1 cellular context compared by ENCODE assay signal in the genomic region with DNA sequence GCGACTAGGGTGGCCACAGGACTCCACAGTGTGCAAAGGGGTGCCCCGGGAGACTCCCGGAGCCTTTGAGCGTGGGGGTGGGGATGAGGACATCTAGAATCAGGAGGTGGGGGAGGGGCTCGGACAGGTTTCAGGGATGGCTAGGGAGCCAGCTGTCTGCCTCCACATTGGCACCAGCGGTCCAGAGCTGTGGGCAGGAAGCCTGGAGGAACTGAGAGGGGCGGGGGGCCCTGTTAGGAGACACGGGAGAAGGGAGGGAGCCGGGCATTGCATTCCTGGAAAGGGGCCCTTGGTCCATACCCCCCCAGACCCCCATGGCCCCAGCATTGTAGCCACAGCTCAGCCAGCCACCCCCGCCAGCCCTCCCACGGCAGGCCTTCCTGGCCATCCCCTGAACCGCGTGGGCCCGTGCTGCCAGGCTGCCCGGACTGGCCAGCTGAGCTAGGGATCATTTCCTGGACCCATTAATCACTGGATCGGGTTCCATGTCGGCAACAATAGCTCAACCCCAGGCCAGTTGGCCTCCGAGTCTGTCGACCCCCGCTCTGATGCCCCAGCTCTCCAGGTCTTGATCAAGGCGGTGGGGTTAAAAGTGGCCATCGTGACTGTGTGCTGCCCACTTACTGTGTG.
TF ChIP-seq lines count a peak whose summit lies in the region.

No MANE protein-coding gene starts in this region.

TF ChIP-seq in GM23338, 12 proteins besides CTCF, POLR2A, EP300 and RAD21 (continued from another document):
- TF ChIP-seq, protein P1, sequence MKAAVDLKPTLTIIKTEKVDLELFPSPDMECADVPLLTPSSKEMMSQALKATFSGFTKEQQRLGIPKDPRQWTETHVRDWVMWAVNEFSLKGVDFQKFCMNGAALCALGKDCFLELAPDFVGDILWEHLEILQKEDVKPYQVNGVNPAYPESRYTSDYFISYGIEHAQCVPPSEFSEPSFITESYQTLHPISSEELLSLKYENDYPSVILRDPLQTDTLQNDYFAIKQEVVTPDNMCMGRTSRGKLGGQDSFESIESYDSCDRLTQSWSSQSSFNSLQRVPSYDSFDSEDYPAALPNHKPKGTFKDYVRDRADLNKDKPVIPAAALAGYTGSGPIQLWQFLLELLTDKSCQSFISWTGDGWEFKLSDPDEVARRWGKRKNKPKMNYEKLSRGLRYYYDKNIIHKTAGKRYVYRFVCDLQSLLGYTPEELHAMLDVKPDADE (IDR thresholded peaks at IDR 0.05), result no peak
- TF ChIP-seq, protein P2, sequence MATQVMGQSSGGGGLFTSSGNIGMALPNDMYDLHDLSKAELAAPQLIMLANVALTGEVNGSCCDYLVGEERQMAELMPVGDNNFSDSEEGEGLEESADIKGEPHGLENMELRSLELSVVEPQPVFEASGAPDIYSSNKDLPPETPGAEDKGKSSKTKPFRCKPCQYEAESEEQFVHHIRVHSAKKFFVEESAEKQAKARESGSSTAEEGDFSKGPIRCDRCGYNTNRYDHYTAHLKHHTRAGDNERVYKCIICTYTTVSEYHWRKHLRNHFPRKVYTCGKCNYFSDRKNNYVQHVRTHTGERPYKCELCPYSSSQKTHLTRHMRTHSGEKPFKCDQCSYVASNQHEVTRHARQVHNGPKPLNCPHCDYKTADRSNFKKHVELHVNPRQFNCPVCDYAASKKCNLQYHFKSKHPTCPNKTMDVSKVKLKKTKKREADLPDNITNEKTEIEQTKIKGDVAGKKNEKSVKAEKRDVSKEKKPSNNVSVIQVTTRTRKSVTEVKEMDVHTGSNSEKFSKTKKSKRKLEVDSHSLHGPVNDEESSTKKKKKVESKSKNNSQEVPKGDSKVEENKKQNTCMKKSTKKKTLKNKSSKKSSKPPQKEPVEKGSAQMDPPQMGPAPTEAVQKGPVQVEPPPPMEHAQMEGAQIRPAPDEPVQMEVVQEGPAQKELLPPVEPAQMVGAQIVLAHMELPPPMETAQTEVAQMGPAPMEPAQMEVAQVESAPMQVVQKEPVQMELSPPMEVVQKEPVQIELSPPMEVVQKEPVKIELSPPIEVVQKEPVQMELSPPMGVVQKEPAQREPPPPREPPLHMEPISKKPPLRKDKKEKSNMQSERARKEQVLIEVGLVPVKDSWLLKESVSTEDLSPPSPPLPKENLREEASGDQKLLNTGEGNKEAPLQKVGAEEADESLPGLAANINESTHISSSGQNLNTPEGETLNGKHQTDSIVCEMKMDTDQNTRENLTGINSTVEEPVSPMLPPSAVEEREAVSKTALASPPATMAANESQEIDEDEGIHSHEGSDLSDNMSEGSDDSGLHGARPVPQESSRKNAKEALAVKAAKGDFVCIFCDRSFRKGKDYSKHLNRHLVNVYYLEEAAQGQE (IDR thresholded peaks at IDR 0.05; ENCODE audit: unreplicated experiment), result no peak
- no peak for TF ChIP-seq EZH2 (IDR thresholded peaks at IDR 0.05; ENCODE audit: low read depth, unreplicated experiment)
- no peak for TF ChIP-seq POLR2AphosphoS5 (IDR thresholded peaks at IDR 0.05; ENCODE audit: low read depth)
- TF ChIP-seq EZH2phosphoT487 (IDR thresholded peaks at IDR 0.05; ENCODE audit: unreplicated experiment), result no peak
- TF ChIP-seq STAT1 (IDR thresholded peaks at IDR 0.05; ENCODE audit: unreplicated experiment), result no peak
